In the genomic region with DNA sequence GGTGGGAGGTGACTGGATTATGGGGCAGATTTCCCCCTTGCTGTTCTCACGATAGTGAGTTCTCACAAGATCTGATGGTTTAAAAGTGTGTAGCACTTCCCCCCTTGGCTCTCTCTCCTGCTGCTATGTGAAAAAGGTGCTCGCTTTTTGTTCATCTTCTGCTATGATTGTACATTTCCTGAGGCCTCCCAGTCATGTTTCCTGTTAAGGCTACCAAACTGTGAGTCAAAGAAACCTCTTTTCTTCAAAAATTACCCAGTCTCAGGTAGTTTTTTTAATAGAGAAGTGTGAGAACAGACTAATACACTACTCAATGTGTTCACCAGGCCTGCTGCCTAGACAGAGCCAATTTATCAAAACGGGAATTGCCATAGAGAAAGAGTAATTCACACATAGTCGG, we compare ENCODE assay signal across 1 cellular context.
TF ChIP-seq lines count a peak whose summit lies in the region.

No MANE protein-coding gene starts in this region.

TF ChIP-seq in WTC11, 78 proteins besides CTCF, POLR2A, EP300 and RAD21 (continued from another document):
- TF ChIP-seq, protein P1, sequence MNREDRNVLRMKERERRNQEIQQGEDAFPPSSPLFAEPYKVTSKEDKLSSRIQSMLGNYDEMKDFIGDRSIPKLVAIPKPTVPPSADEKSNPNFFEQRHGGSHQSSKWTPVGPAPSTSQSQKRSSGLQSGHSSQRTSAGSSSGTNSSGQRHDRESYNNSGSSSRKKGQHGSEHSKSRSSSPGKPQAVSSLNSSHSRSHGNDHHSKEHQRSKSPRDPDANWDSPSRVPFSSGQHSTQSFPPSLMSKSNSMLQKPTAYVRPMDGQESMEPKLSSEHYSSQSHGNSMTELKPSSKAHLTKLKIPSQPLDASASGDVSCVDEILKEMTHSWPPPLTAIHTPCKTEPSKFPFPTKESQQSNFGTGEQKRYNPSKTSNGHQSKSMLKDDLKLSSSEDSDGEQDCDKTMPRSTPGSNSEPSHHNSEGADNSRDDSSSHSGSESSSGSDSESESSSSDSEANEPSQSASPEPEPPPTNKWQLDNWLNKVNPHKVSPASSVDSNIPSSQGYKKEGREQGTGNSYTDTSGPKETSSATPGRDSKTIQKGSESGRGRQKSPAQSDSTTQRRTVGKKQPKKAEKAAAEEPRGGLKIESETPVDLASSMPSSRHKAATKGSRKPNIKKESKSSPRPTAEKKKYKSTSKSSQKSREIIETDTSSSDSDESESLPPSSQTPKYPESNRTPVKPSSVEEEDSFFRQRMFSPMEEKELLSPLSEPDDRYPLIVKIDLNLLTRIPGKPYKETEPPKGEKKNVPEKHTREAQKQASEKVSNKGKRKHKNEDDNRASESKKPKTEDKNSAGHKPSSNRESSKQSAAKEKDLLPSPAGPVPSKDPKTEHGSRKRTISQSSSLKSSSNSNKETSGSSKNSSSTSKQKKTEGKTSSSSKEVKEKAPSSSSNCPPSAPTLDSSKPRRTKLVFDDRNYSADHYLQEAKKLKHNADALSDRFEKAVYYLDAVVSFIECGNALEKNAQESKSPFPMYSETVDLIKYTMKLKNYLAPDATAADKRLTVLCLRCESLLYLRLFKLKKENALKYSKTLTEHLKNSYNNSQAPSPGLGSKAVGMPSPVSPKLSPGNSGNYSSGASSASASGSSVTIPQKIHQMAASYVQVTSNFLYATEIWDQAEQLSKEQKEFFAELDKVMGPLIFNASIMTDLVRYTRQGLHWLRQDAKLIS (CRISPR knock-in tag; IDR thresholded peaks at IDR 0.05; ENCODE audit: borderline replicate concordance): no peak
- TF ChIP-seq GABPB1 (CRISPR knock-in tag; IDR thresholded peaks at IDR 0.05) (no peak), GRHL2 (CRISPR knock-in tag; IDR thresholded peaks at IDR 0.05; ENCODE audit: insufficient replicate concordance, severe bottlenecking) (no peak)
- TF ChIP-seq, protein P2, sequence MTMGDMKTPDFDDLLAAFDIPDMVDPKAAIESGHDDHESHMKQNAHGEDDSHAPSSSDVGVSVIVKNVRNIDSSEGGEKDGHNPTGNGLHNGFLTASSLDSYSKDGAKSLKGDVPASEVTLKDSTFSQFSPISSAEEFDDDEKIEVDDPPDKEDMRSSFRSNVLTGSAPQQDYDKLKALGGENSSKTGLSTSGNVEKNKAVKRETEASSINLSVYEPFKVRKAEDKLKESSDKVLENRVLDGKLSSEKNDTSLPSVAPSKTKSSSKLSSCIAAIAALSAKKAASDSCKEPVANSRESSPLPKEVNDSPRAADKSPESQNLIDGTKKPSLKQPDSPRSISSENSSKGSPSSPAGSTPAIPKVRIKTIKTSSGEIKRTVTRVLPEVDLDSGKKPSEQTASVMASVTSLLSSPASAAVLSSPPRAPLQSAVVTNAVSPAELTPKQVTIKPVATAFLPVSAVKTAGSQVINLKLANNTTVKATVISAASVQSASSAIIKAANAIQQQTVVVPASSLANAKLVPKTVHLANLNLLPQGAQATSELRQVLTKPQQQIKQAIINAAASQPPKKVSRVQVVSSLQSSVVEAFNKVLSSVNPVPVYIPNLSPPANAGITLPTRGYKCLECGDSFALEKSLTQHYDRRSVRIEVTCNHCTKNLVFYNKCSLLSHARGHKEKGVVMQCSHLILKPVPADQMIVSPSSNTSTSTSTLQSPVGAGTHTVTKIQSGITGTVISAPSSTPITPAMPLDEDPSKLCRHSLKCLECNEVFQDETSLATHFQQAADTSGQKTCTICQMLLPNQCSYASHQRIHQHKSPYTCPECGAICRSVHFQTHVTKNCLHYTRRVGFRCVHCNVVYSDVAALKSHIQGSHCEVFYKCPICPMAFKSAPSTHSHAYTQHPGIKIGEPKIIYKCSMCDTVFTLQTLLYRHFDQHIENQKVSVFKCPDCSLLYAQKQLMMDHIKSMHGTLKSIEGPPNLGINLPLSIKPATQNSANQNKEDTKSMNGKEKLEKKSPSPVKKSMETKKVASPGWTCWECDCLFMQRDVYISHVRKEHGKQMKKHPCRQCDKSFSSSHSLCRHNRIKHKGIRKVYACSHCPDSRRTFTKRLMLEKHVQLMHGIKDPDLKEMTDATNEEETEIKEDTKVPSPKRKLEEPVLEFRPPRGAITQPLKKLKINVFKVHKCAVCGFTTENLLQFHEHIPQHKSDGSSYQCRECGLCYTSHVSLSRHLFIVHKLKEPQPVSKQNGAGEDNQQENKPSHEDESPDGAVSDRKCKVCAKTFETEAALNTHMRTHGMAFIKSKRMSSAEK (CRISPR knock-in tag; IDR thresholded peaks at IDR 0.05; ENCODE audit: borderline replicate concordance): no peak
- TF ChIP-seq, protein P3, sequence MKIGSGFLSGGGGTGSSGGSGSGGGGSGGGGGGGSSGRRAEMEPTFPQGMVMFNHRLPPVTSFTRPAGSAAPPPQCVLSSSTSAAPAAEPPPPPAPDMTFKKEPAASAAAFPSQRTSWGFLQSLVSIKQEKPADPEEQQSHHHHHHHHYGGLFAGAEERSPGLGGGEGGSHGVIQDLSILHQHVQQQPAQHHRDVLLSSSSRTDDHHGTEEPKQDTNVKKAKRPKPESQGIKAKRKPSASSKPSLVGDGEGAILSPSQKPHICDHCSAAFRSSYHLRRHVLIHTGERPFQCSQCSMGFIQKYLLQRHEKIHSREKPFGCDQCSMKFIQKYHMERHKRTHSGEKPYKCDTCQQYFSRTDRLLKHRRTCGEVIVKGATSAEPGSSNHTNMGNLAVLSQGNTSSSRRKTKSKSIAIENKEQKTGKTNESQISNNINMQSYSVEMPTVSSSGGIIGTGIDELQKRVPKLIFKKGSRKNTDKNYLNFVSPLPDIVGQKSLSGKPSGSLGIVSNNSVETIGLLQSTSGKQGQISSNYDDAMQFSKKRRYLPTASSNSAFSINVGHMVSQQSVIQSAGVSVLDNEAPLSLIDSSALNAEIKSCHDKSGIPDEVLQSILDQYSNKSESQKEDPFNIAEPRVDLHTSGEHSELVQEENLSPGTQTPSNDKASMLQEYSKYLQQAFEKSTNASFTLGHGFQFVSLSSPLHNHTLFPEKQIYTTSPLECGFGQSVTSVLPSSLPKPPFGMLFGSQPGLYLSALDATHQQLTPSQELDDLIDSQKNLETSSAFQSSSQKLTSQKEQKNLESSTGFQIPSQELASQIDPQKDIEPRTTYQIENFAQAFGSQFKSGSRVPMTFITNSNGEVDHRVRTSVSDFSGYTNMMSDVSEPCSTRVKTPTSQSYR (CRISPR knock-in tag; IDR thresholded peaks at IDR 0.05): no peak
- TF ChIP-seq, protein P4, sequence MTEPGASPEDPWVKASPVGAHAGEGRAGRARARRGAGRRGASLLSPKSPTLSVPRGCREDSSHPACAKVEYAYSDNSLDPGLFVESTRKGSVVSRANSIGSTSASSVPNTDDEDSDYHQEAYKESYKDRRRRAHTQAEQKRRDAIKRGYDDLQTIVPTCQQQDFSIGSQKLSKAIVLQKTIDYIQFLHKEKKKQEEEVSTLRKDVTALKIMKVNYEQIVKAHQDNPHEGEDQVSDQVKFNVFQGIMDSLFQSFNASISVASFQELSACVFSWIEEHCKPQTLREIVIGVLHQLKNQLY (CRISPR knock-in tag; IDR thresholded peaks at IDR 0.05): no peak
- TF ChIP-seq, protein P5, sequence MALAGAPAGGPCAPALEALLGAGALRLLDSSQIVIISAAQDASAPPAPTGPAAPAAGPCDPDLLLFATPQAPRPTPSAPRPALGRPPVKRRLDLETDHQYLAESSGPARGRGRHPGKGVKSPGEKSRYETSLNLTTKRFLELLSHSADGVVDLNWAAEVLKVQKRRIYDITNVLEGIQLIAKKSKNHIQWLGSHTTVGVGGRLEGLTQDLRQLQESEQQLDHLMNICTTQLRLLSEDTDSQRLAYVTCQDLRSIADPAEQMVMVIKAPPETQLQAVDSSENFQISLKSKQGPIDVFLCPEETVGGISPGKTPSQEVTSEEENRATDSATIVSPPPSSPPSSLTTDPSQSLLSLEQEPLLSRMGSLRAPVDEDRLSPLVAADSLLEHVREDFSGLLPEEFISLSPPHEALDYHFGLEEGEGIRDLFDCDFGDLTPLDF (CRISPR knock-in tag; IDR thresholded peaks at IDR 0.05): no peak
- TF ChIP-seq, protein P6, sequence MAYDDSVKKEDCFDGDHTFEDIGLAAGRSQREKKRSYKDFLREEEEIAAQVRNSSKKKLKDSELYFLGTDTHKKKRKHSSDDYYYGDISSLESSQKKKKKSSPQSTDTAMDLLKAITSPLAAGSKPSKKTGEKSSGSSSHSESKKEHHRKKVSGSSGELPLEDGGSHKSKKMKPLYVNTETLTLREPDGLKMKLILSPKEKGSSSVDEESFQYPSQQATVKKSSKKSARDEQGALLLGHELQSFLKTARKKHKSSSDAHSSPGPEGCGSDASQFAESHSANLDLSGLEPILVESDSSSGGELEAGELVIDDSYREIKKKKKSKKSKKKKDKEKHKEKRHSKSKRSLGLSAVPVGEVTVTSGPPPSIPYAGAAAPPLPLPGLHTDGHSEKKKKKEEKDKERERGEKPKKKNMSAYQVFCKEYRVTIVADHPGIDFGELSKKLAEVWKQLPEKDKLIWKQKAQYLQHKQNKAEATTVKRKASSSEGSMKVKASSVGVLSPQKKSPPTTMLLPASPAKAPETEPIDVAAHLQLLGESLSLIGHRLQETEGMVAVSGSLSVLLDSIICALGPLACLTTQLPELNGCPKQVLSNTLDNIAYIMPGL (CRISPR knock-in tag; IDR thresholded peaks at IDR 0.05): no peak
- TF ChIP-seq, protein P7, sequence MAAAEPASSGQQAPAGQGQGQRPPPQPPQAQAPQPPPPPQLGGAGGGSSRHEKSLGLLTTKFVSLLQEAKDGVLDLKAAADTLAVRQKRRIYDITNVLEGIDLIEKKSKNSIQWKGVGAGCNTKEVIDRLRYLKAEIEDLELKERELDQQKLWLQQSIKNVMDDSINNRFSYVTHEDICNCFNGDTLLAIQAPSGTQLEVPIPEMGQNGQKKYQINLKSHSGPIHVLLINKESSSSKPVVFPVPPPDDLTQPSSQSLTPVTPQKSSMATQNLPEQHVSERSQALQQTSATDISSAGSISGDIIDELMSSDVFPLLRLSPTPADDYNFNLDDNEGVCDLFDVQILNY (CRISPR knock-in tag; IDR thresholded peaks at IDR 0.05): no peak
- TF ChIP-seq, protein P8, sequence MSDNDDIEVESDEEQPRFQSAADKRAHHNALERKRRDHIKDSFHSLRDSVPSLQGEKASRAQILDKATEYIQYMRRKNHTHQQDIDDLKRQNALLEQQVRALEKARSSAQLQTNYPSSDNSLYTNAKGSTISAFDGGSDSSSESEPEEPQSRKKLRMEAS (CRISPR knock-in tag; IDR thresholded peaks at IDR 0.05): no peak
